8 cellular contexts compared by ENCODE assay signal in the genomic region with DNA sequence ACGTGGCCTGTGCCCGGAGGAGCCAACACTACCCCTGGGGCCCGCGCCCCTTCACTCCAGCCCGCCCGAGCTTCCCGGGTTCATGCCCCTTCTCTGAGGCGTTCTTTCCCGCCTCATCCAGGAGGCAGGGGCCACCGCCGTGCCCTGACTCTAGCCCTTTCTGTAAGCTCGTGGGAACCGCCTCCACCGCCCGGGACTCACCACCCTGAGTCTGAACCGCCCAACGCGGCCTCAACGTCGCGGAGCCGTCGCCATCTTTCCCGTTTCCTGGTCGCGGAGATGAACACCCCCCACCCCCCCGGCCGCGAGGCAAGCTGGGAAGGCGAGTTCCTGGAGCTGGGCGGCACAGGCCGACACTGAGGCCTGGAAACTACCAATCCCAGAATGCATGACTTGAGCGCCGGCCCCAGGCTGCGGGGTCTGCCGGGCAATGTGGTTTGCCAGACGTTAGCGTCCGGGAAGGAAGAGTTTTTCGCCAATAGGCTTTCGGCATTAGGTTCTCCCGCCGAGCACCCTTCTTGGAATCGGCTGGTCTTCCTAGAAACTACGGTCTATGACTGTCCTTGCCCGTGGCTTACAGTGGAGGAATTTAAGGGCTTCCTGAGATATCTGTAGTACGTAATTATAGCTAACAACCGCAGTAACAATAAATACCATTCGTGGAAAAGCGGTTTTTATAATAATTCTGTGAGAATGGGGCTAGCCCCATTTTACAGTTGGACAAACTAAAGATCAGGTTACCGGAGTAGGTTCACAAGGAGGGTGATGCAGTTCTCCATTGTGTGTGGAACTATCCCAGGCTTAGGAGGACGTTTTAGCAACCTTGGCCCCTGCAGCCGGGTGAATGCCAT. TPM values are rescaled to one million over a fixed set of nuclear protein-coding genes. Genes with fewer than 3 reads are reported as not detected.
DNase-seq lines count a peak whose midpoint lies in the region; ATAC-seq, FAIRE-seq and TF ChIP-seq lines count a peak whose summit lies in the region.

A gene (minus strand): TSS at position 281 of the 851 bp plus-strand sequence. CDS start 6,381 bp downstream, outside the sequence.

- ATAC-seq in HG02852 (IDR thresholded peaks at IDR 0.05; ENCODE audit: unreplicated experiment) = peak; percentile 94
- peak; percentile 98 to 99 (median 98) for ATAC-seq in heart right ventricle
- ATAC-seq in upper lobe of right lung = peak; percentile 98

- DNase-seq in GM12892 (ENCODE audit: insufficient read length) (peak; percentile 97), NCI-H146 (lab: John Stamatoyannopoulos, UW) (peak; percentile 99), T-helper 1 cell (peak; percentile 87 to 99 (median 88)), adrenal gland (peak; percentile 93 to 97 (median 97)), heart right ventricle (peak; percentile 92 to 96), posterior vena cava (ENCODE audit: low spot score) (peak; percentile 98), upper lobe of right lung (peak; percentile 96)

- H3K27ac ChIP-seq in adrenal gland (peak within 1 kb of the TSS; percentile 39 to 88 (median 71)), heart right ventricle (peak within 1 kb of the TSS; percentile 57 to 97 (median 87)), upper lobe of right lung (peak within 1 kb of the TSS; percentile 93)

- peak within 1 kb of the TSS in 3 of 4 donors; percentile 46 to 85 (median 84) for H3K4me3 ChIP-seq in adrenal gland
- H3K4me3 ChIP-seq in heart right ventricle = peak within 1 kb of the TSS; percentile 63 to 96 (median 87)
- H3K4me3 ChIP-seq in upper lobe of right lung = peak within 1 kb of the TSS; percentile 93

- FAIRE-seq in GM12892 (lab: Jason Lieb, UNC) = peak; percentile 94

- no peaks in the 10 kb centered on the region for H3K9me3 ChIP-seq in adrenal gland (replicated peaks in 1 of 3)
- no peaks in the 10 kb centered on the region for H3K9me3 ChIP-seq in heart right ventricle
- H3K9me3 ChIP-seq in upper lobe of right lung = no peaks in the 10 kb centered on the region

- intact Hi-C loops in adrenal gland (cut with DNase I) (loop anchor here in 1 of 2 donors (5.0 kb wide), 1 partner anchor 35 kb away; no protein-coding TSS in a partner anchor), heart right ventricle (cut with DNase I) (loop anchor here in 6 of 10 donors (2.0 to 10.0 kb wide), 7 partner anchors 39 to 145 kb away; a partner anchor contains a TSS), posterior vena cava (cut with DNase I) (loop anchor here in 1 of 2 donors (2.0 kb wide), 1 partner anchor 39 kb away; no protein-coding TSS in a partner anchor), upper lobe of right lung (cut with DNase I) (loop anchor here (5.0 kb wide), 1 partner anchor 40 kb away; no protein-coding TSS in a partner anchor)

- no peak for TF ChIP-seq CTCF in adrenal gland (IDR thresholded peaks at IDR 0.05)
- TF ChIP-seq CTCF in heart right ventricle (IDR thresholded peaks at IDR 0.05) = no peak
- no peak for TF ChIP-seq CTCF in upper lobe of right lung (IDR thresholded peaks at IDR 0.05)

- 0% methylated on average over 28 to 53 of the region's 53 CpGs for WGBS in adrenal gland, 4 donors
- 0 to 1% methylated on average over 53 of the region's 53 CpGs for WGBS in heart right ventricle, 2 donors

- H3K4me1 ChIP-seq in adrenal gland (replicated peaks in 1 of 2) = peaks cover 13 to 17% of the 10 kb centered on the region in 2 donors
- H3K4me1 ChIP-seq in heart right ventricle = peaks cover 4 to 30% (median 24%) of the 10 kb centered on the region in 9 donors
- peaks cover 18% of the 10 kb centered on the region for H3K4me1 ChIP-seq in upper lobe of right lung

- TF ChIP-seq POLR2A in GM12892 (IDR thresholded peaks at IDR 0.05; ENCODE audit: low read depth, low read length) (peak; percentile 92), adrenal gland (IDR thresholded peaks at IDR 0.05) (peak; percentile 30 to 50)

- no peaks in the 10 kb centered on the region for H3K27me3 ChIP-seq in adrenal gland
- H3K27me3 ChIP-seq in heart right ventricle = no peaks in the 10 kb centered on the region
- H3K27me3 ChIP-seq in upper lobe of right lung = no peaks in the 10 kb centered on the region

- H3K36me3 ChIP-seq in adrenal gland (replicated peaks in 1 of 2) = peaks cover 0 to 3% of the 10 kb centered on the region in 2 donors
- peaks cover 0 to 33% (median 0%) of the 10 kb centered on the region in 9 donors for H3K36me3 ChIP-seq in heart right ventricle
- H3K36me3 ChIP-seq in upper lobe of right lung = peaks cover 10% of the 10 kb centered on the region

RNA-seq across cellular contexts. Expression of the gene that starts here (rescaled TPM):
- polyA plus RNA-seq in GM12892 (2012; ENCODE audit: missing spikeins) = 67.1 TPM
- total RNA-seq in adrenal gland (10 to 100 TPM; 47.1 to 75.9 (median 66.6) TPM), heart right ventricle (10 to 100 TPM; 26.1 to 44.7 (median 32.1) TPM), posterior vena cava (10 to 100 TPM; 40.7 to 48.6 TPM), upper lobe of right lung (77.2 TPM)
- polyA plus RNA-seq in adrenal gland (10 to 100 TPM; 39.0 to 67.7 (median 46.3) TPM), heart right ventricle (10 to 100 TPM; 17.0 to 28.9 TPM)

Comparison
In these comparisons a context has a peak if more than half of its experiments do, and no peak if none do; other contexts are left out.
1. Peak in every context shown above with its lines: DNase-seq, ATAC-seq, H3K4me3 ChIP-seq and H3K27ac ChIP-seq.